24 cellular contexts compared by ENCODE assay signal in the genomic region with DNA sequence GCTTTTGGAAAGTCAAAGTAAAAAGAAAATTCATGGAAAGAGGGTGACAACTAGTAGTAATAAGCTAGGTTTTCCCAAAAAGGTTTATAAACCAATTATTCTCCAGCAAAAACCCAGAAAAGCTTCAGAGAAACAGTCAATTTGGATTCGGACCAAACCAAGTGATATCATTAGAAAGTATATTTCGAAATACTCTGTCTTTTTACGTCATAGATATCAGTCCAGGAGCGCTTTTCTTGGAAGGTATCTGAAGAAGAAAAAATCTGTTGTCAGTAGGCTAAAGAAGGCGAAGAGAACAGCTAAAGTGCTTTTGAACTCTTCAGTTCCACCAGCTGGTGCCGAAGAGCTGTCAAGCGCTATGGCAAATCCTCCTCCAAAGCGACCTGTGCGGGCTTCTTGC.
"Had no signal": no experiment of that assay in that cellular context is flagged by ENCODE, and none has a peak within 500 bp of the region (broad histone marks: within the 10 kb centered on the region; RNA-seq: fewer than 3 reads in every experiment).

No MANE protein-coding gene starts in this region.

- H3K27ac Mint-ChIP-seq: dendritic cell treated with granulocyte-macrophage colony-stimulating factor and Interleukin-4, amounts not matched to agents 40 ng/mL and 50 ng/mL, for 4 days; effector memory CD8-positive, alpha-beta T cell; naive thymus-derived CD8-positive, alpha-beta T cell; stimulated activated naive B cell treated with anti-CD40 and anti-IgM and Interleukin-4, amounts not matched to agents 10 μg/mL and 1 μg/mL and 100 μg/mL, for 72 hours; stimulated activated naive CD8-positive, alpha-beta T cell treated with anti-CD3 and anti-CD28 coated beads, Interleukin-15, amount 100 ng/mL, for 72 hours had no signal

- H3K9me3 Mint-ChIP-seq: dendritic cell treated with granulocyte-macrophage colony-stimulating factor and Interleukin-4, amounts not matched to agents 40 ng/mL and 50 ng/mL, for 4 days; effector memory CD8-positive, alpha-beta T cell had no signal

- H3K27me3 Mint-ChIP-seq: dendritic cell treated with granulocyte-macrophage colony-stimulating factor and Interleukin-4, amounts not matched to agents 40 ng/mL and 50 ng/mL, for 4 days; effector memory CD8-positive, alpha-beta T cell; stimulated activated naive CD8-positive, alpha-beta T cell treated with anti-CD3 and anti-CD28 coated beads, Interleukin-15, amount 100 ng/mL, for 72 hours had no signal

- H3K4me3 Mint-ChIP-seq: dendritic cell treated with granulocyte-macrophage colony-stimulating factor and Interleukin-4, amounts not matched to agents 40 ng/mL and 50 ng/mL, for 4 days; effector memory CD8-positive, alpha-beta T cell; naive thymus-derived CD8-positive, alpha-beta T cell; stimulated activated naive B cell treated with anti-CD40 and anti-IgM and Interleukin-4, amounts not matched to agents 10 μg/mL and 1 μg/mL and 100 μg/mL, for 72 hours; stimulated activated naive CD8-positive, alpha-beta T cell treated with anti-CD3 and anti-CD28 coated beads, Interleukin-15, amount 100 ng/mL, for 72 hours had no signal

- FAIRE-seq: colon, islet of Langerhans had no signal

- H3K27me3 ChIP-seq: esophagus squamous epithelium, heart left ventricle, neutrophil, spleen, testis, tibial nerve had no signal

- H3K27ac ChIP-seq: esophagus squamous epithelium, heart left ventricle, neutrophil, psoas muscle, spleen, testis, tibial nerve had no signal

- ATAC-seq: effector memory CD8-positive, alpha-beta T cell; heart left ventricle; mucosa of descending colon; naive thymus-derived CD8-positive, alpha-beta T cell; psoas muscle; sciatic nerve; stimulated activated naive B cell treated with anti-CD40 and anti-IgM and Interleukin-4, amounts not matched to agents 10 μg/mL and 1 μg/mL and 100 μg/mL, for 72 hours; stimulated activated naive CD8-positive, alpha-beta T cell treated with anti-CD3 and anti-CD28 coated beads, Interleukin-15, amount 100 ng/mL, for 72 hours had no signal

- H3K9me3 ChIP-seq: esophagus squamous epithelium, heart left ventricle, mucosa of descending colon, neutrophil, psoas muscle, spleen, testis, tibial nerve had no signal

- H3K4me3 ChIP-seq: esophagus squamous epithelium, heart left ventricle, mucosa of descending colon, psoas muscle, spleen, testis, tibial nerve had no signal

- DNase-seq: effector memory CD8-positive, alpha-beta T cell; esophagus squamous epithelium; foreskin melanocyte; heart left ventricle; hippocampal formation; kidney glomerular epithelial cell; mammary epithelial cell; mucosa of descending colon; naive thymus-derived CD8-positive, alpha-beta T cell; psoas muscle; retina; spleen; stimulated activated CD4-positive, alpha-beta T cell treated with anti-CD3 and anti-CD28 coated beads, Interleukin-15, amount 100 ng/mL, for 24 hours; stimulated activated CD4-positive, alpha-beta T cell treated with anti-CD3 and anti-CD28 coated beads, Interleukin-1b, Interleukin-23, amount 100 ng/mL, for 48 hours; stimulated activated CD4-positive, alpha-beta T cell treated with anti-CD3 and anti-CD28 coated beads, Interleukin-4, amount 100 ng/mL, for 4 hours; stimulated activated naive B cell treated with anti-CD40 and anti-IgM and Interleukin-4, amounts not matched to agents 10 μg/mL and 1 μg/mL and 100 μg/mL, for 72 hours; stimulated activated naive CD8-positive, alpha-beta T cell treated with anti-CD3 and anti-CD28 coated beads, Interleukin-15, amount 100 ng/mL, for 72 hours; testis had no signal

- H3K4me1 Mint-ChIP-seq: stimulated activated naive B cell treated with anti-CD40 and anti-IgM and Interleukin-4, amounts not matched to agents 10 μg/mL and 1 μg/mL and 100 μg/mL, for 72 hours; stimulated activated naive CD8-positive, alpha-beta T cell treated with anti-CD3 and anti-CD28 coated beads, Interleukin-15, amount 100 ng/mL, for 72 hours had no signal

- H3K36me3 ChIP-seq: esophagus squamous epithelium, neutrophil, tibial nerve had no signal

- H3K4me1 ChIP-seq: esophagus squamous epithelium, heart left ventricle, psoas muscle, spleen, testis, tibial nerve had no signal
